In the genomic region with DNA sequence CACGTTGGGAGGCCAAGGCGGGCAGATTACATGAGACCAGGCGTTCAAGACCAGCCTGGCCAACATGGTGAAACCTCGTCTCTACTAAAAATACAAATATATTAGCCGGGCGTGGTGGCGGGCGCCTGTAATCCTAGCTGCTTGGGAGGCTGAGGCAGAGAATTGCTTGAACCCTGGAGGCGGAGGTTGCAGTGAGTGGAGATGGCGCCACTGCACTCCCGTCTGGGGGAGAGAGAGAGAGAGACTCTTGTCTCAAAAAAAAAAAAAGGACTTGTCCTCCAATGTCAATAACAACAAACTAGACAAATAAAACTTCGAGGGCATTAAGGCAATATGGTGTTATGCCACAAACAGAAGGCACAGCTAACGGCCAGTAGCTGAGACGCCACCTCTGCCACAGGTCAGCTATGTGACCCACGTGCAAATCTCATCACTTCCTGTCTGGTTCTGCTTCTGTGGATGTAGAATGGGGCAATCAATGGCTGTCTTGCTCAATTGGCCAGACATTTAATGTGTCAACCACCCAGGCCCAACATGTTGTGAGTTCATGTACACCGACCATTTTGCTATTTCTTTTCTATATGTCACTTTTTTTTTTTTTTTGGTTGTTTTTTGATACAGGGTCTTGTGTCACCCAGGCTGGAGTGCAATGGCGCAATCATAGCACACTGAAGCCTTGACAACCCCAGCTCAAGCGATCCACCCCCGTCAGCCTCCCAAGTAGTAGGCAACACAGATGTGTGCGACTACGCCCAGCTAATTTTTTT, we compare ENCODE assay signal across 8 cellular contexts. TPM values are rescaled to one million over a fixed set of nuclear protein-coding genes. Genes with fewer than 3 reads are reported as not detected.
DNase-seq lines count a peak whose midpoint lies in the region; ATAC-seq, FAIRE-seq and TF ChIP-seq lines count a peak whose summit lies in the region.

No MANE protein-coding gene starts in this region.

- H3K4me1 ChIP-seq in NT2/D1 (ENCODE audit: insufficient read depth, insufficient read length) (peaks cover 7% of the 10 kb centered on the region), astrocyte (ENCODE audit: insufficient read depth, low read length) (peaks cover 12% of the 10 kb centered on the region), iPS-20b (ENCODE audit: insufficient read depth, low read length) (peaks cover 3% of the 10 kb centered on the region; the same call in 1 of the 2 replicates)

- H3K36me3 ChIP-seq in NT2/D1 (ENCODE audit: insufficient read depth, insufficient read length, low read length): peaks cover 8% of the 10 kb centered on the region
- peaks cover 7% of the 10 kb centered on the region for H3K36me3 ChIP-seq in astrocyte (ENCODE audit: insufficient read depth, low read length)
- H3K36me3 ChIP-seq in iPS-20b (ENCODE audit: insufficient read depth, low read depth, low read length): no peaks in the 10 kb centered on the region

- H3K9me3 ChIP-seq in NT2/D1 (ENCODE audit: insufficient read depth, low read length): no peaks in the 10 kb centered on the region
- no peaks in the 10 kb centered on the region for H3K9me3 ChIP-seq in astrocyte (ENCODE audit: insufficient read depth, low read depth, low read length)
- H3K9me3 ChIP-seq in iPS-20b (ENCODE audit: insufficient read depth, low read depth, low read length): no peaks in the 10 kb centered on the region

- H3K9ac ChIP-seq in NT2/D1 (ENCODE audit: insufficient read length, low read depth): peak overlapping the region; percentile 70
- H3K9ac ChIP-seq in astrocyte (ENCODE audit: low read length): peak overlapping the region; percentile 96
- peak overlapping the region; percentile 74 for H3K9ac ChIP-seq in iPS-20b (ENCODE audit: low read depth, low read length)

- H3K4me3 Mint-ChIP-seq in astrocyte (ENCODE audit: unreplicated experiment): peak overlapping the region; percentile 81

- DNase-seq in activated gamma-delta T cell treated with Interleukin-2 at 50 U/mL for 16 hours (peak; percentile 7), activated gamma-delta T cell (lab: John Stamatoyannopoulos, UW) (no peak), NT2/D1 (ENCODE audit: low read depth, low spot score) (no peak), astrocyte (ENCODE audit: low read depth) (peak; percentile 37)
- DNase-seq in stimulated activated CD4-positive, alpha-beta T cell treated with anti-CD3 and anti-CD28 coated beads, Interleukin-1b, Interleukin-23, amount 100 ng/mL, for 48 hours: peak; percentile 27

- peaks cover 14% of the 10 kb centered on the region for H3K4me1 Mint-ChIP-seq in astrocyte (ENCODE audit: low read depth, unreplicated experiment)

- peak overlapping the region; percentile 99 for H3K4me2 ChIP-seq in astrocyte (ENCODE audit: low read length)

- H3K4me3 ChIP-seq in NT2/D1 (ENCODE audit: insufficient read length, low read depth): peak overlapping the region; percentile 93
- H3K4me3 ChIP-seq in astrocyte (ENCODE audit: insufficient read depth, low read depth, low read length): peak overlapping the region; percentile 98
- peak overlapping the region; percentile 83 for H3K4me3 ChIP-seq in iPS-20b (ENCODE audit: low read length)

- H3K27ac ChIP-seq in astrocyte (ENCODE audit: low read depth, low read length) (peak overlapping the region; percentile 80), iPS-20b (ENCODE audit: low read length) (no peak overlapping the region)

- FAIRE-seq in astrocyte (lab: Jason Lieb, UNC): no peak

- no peaks in the 10 kb centered on the region for H3K9me3 Mint-ChIP-seq in astrocyte (ENCODE audit: unreplicated experiment)

- peak overlapping the region; percentile 87 for H3K27ac Mint-ChIP-seq in astrocyte (ENCODE audit: unreplicated experiment)

- peak overlapping the region; percentile 75 for H2AFZ ChIP-seq in astrocyte (ENCODE audit: low read depth, low read length)

- no peaks in the 10 kb centered on the region for H3K27me3 Mint-ChIP-seq in astrocyte (ENCODE audit: low read depth, unreplicated experiment)

- peaks cover under 1% of the 10 kb centered on the region for H3K36me3 Mint-ChIP-seq in astrocyte (ENCODE audit: low read depth, unreplicated experiment)

- no peak for TF ChIP-seq CTCF in astrocyte (IDR thresholded peaks at IDR 0.05; ENCODE audit: insufficient read depth, low read depth, low read length)

- H3K27me3 ChIP-seq in NT2/D1 (ENCODE audit: insufficient read depth, insufficient read length) (no peaks in the 10 kb centered on the region), astrocyte (ENCODE audit: insufficient read depth, low read length) (no peaks in the 10 kb centered on the region), iPS-20b (ENCODE audit: insufficient read depth, low read length) (no peaks in the 10 kb centered on the region)

- H3K79me2 ChIP-seq in astrocyte (ENCODE audit: insufficient read depth, low read length): peaks cover 39% of the 10 kb centered on the region

- no peak for ATAC-seq in GM18520 (IDR thresholded peaks at IDR 0.05; ENCODE audit: unreplicated experiment)
- ATAC-seq in HG03025 (IDR thresholded peaks at IDR 0.05; ENCODE audit: low FRiP score, unreplicated experiment): no peak

- H4K20me1 ChIP-seq in astrocyte (ENCODE audit: insufficient read depth, low read length): peaks cover 32% of the 10 kb centered on the region

RNA-seq across cellular contexts. Expression of a gene that starts 0.8 kb away (rescaled TPM):
- 29.0 and 34.9 TPM in 2 replicates for total RNA-seq in astrocyte

RNA-seq across cellular contexts. Expression of a gene that starts 53.6 kb away (rescaled TPM):
- total RNA-seq in astrocyte: 64.2 and 68.7 TPM in 2 replicates

Comparison
In these comparisons a context has a peak if more than half of its experiments do, and no peak if none do; other contexts are left out.
1. DNase-seq: peak in activated gamma-delta T cell treated with Interleukin-2 at 50 U/mL for 16 hours (single experiment), astrocyte (single experiment) and stimulated activated CD4-positive, alpha-beta T cell treated with anti-CD3 and anti-CD28 coated beads, Interleukin-1b, Interleukin-23, amount 100 ng/mL, for 48 hours (single experiment); none in activated gamma-delta T cell (single experiment) and NT2/D1 (single experiment).
2. Peak in every context shown above with its lines, with median percentiles within 50 percentile points of each other: H3K4me3 ChIP-seq and H3K9ac ChIP-seq.